Comparison of ENCODE assay signal across 8 cellular contexts in the genomic region with DNA sequence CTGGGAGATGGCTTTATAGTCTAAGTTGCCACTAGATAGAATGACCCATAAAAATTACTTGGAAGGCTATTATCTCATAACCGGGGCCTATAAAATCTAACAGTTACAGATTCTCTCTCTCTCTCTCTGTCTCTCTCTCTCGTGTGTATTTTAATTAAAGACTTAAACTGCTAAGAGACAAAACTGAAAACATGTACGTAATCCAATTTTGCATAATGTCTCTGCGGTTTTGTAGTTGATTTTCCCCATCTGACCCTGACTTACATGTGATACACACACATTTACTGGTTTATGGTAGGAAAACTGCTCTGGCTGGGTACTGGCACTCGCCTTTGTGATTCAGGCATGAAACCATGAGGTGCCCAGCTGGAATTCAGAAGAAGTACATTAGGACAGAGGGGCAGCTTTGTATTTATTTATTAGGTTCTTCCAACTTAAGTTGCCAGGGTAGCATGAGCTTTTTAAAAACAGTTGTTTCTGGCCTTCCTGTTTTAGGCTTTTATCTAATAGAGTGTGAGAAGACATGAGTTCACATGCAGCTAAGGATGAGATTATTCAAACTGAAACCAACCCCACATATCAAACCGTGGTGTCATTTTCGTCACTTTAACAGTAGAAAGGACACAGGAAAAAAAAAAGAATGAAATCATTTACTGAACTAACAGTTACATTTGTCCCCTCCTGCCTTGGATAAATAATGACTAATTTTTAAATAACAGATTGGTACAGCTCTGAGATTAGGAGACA.
DNase-seq lines count a peak whose midpoint lies in the region; ATAC-seq, FAIRE-seq and TF ChIP-seq lines count a peak whose summit lies in the region.

No MANE protein-coding gene starts in this region.

- H3K36me3 ChIP-seq in liver (ENCODE audit: control insufficient read depth in 4 of 4, insufficient read depth in 3 of 4, low read depth in 1 of 4, low read length in 3 of 4) (no peaks in the 10 kb centered on the region), HepG2 (replicated peaks in 1 of 2; ENCODE audit: control insufficient read depth in 1 of 2, insufficient read depth in 2 of 2, low read length in 2 of 2) (no peaks in the 10 kb centered on the region; a peak in 1 of 5 replicates)

- no peaks in the 10 kb centered on the region for H3K36me3 Mint-ChIP-seq in T-helper 17 cell (ENCODE audit: low read depth)

- H3K27me3 Mint-ChIP-seq in T-helper 17 cell = no peaks in the 10 kb centered on the region

- H3K27ac ChIP-seq in liver (ENCODE audit: low read depth in 1 of 2, low read length in 2 of 2) (peak overlapping the region; percentile 1 to 42), HepG2 (ENCODE audit: extremely low read length, insufficient read depth, low read length) (no peak overlapping the region)

- no peaks in the 10 kb centered on the region for H4K20me1 ChIP-seq in HepG2 (ENCODE audit: insufficient read depth, low read length)

- no peak for TF ChIP-seq CTCF in liver (IDR thresholded peaks at IDR 0.05; ENCODE audit: low read depth, low read length, missing input control)
- no peak for TF ChIP-seq CTCF in HepG2 (CRISPR knock-in tag; IDR thresholded peaks at IDR 0.05)

- intact Hi-C loops in HepG2 (cut with micrococcal nuclease; ENCODE audit: unreplicated experiment) = loop anchor here (10.0 kb wide), 1 partner anchor 624 kb away; no protein-coding TSS in a partner anchor

- TF ChIP-seq EP300 in HepG2 (IDR thresholded peaks at IDR 0.05; ENCODE audit: low read depth in 2 of 2, low read length in 2 of 2) (no peak), HepG2 (CRISPR knock-in tag; IDR thresholded peaks at IDR 0.05; ENCODE audit: borderline replicate concordance) (no peak)

- no peak for FAIRE-seq in HepG2 (lab: Jason Lieb, UNC)

- peaks cover 0 to 3% (median 1%) of the 10 kb centered on the region in 4 donors for H3K4me1 ChIP-seq in liver (ENCODE audit: control insufficient read depth in 4 of 4, insufficient read depth in 4 of 4, low read length in 3 of 4)
- H3K4me1 ChIP-seq in HepG2 (ENCODE audit: insufficient read depth, low read length) = no peaks in the 10 kb centered on the region

- peak overlapping the region; percentile 98 for H3K27ac Mint-ChIP-seq in T-helper 17 cell

- no peak overlapping the region for H3K4me2 ChIP-seq in HepG2 (ENCODE audit: low read depth, low read length)

- no peak for TF ChIP-seq RAD21 in liver (IDR thresholded peaks at IDR 0.05)
- TF ChIP-seq RAD21 in HepG2 (CRISPR knock-in tag; IDR thresholded peaks at IDR 0.05) = no peak

- WGBS in liver = 70% methylated on average over 7 of the region's 7 CpGs
- WGBS in HepG2 (ENCODE audit: low lambda C conversion rate) = 94% methylated on average over 7 of the region's 7 CpGs

- no peak overlapping the region for H3K9ac ChIP-seq in liver (ENCODE audit: low read depth in 1 of 2, low read length in 2 of 2)
- no peak overlapping the region for H3K9ac ChIP-seq in HepG2 (ENCODE audit: insufficient read depth, low read depth, low read length)

- CTCF ChIA-PET in HepG2 (lab: Yijun Ruan, JAX; ENCODE audit: low intra/inter-chr PET ratio, low total read pairs) = no interaction called here

- H3K9me3 ChIP-seq in liver (ENCODE audit: control insufficient read depth in 4 of 4, low read length in 3 of 4) (no peaks in the 10 kb centered on the region), HepG2 (ENCODE audit: low read length) (no peaks in the 10 kb centered on the region), T-helper 17 cell (ENCODE audit: control insufficient read depth, low read length, poor library complexity, severe bottlenecking) (no peaks in the 10 kb centered on the region)

- no TSS peak for BruUV-seq in HepG2 (replicated peaks; lab: Mats Ljungman, UMichigan)

- no peak for ATAC-seq in HepG2
- peak; percentile 56 for ATAC-seq in HG03039 (IDR thresholded peaks at IDR 0.05; ENCODE audit: unreplicated experiment)
- peak; percentile 84 for ATAC-seq in T-helper 17 cell

- H3K4me3 ChIP-seq in liver (ENCODE audit: low read depth in 1 of 3, low read length in 3 of 3) (no peak overlapping the region), HepG2 (replicated peaks in 1 of 3; ENCODE audit: insufficient read depth in 1 of 3, low read depth in 2 of 3, low read length in 3 of 3) (no peak overlapping the region)

- no peak for TF ChIP-seq POLR2A in HepG2 (IDR thresholded peaks at IDR 0.05; ENCODE audit: insufficient read depth in 1 of 2, low read depth in 2 of 2, low read length in 2 of 2)

- H3K4me3 Mint-ChIP-seq in T-helper 17 cell = peak overlapping the region; percentile 87

- no peak overlapping the region for H2AFZ ChIP-seq in HepG2 (ENCODE audit: low read length)

- no peak for DNase-seq in HepG2 (ENCODE audit: low spot score)
- peak in 2 of 3 donors; percentile 34 to 38 for DNase-seq in T-helper 17 cell
- peak; percentile 39 for DNase-seq in epidermal melanocyte (ENCODE audit: insufficient read length, low spot score)
- DNase-seq in stimulated activated CD4-positive, alpha-beta T cell treated with anti-CD3 and anti-CD28 coated beads, Interleukin-2, amount 100 ng/mL, for 24 hours = peak; percentile 32 to 63
- DNase-seq in NCI-H748 treated with DMSO at 0.1 percent for 48 hours (lab: John Stamatoyannopoulos, UW) = no peak
- no peak for DNase-seq in SKM-1 (lab: John Stamatoyannopoulos, UW; ENCODE audit: unreplicated experiment)

- POLR2A ChIA-PET in HepG2 (lab: Yijun Ruan, JAX) = no interaction called here

- peaks cover 55% of the 10 kb centered on the region for H3K4me1 Mint-ChIP-seq in T-helper 17 cell

- H3K27me3 ChIP-seq in liver (ENCODE audit: control insufficient read depth in 4 of 4, insufficient read depth in 4 of 4, low read length in 3 of 4) (no peaks in the 10 kb centered on the region), HepG2 (ENCODE audit: control insufficient read depth in 1 of 2, insufficient read depth in 2 of 2, low read length in 2 of 2) (no peaks in the 10 kb centered on the region)

- H3K79me2 ChIP-seq in HepG2 (ENCODE audit: insufficient read depth, low read length) = no peaks in the 10 kb centered on the region

- in situ Hi-C loops in HepG2 (cut with HindIII; ENCODE audit: extremely low pct_ligation_motif_present, low pct_unique_long_range_greater_than_20kb) = no loop called here

TF ChIP-seq in liver, 16 proteins besides CTCF, POLR2A, EP300 and RAD21:
- TF ChIP-seq RXRA (IDR thresholded peaks at IDR 0.05) (no peak), NR2F2 (IDR thresholded peaks at IDR 0.05) (no peak), FOXA2 (IDR thresholded peaks at IDR 0.05) (no peak), GABPA (IDR thresholded peaks at IDR 0.05 in 1 of 2, conservative IDR thresholded peaks at IDR 0.05 in 1 of 2) (no peak), TAF1 (conservative IDR thresholded peaks at IDR 0.05) (no peak)
- TF ChIP-seq, protein P1, sequence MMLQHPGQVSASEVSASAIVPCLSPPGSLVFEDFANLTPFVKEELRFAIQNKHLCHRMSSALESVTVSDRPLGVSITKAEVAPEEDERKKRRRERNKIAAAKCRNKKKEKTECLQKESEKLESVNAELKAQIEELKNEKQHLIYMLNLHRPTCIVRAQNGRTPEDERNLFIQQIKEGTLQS (IDR thresholded peaks at IDR 0.05) = no peak
- TF ChIP-seq, protein P2, sequence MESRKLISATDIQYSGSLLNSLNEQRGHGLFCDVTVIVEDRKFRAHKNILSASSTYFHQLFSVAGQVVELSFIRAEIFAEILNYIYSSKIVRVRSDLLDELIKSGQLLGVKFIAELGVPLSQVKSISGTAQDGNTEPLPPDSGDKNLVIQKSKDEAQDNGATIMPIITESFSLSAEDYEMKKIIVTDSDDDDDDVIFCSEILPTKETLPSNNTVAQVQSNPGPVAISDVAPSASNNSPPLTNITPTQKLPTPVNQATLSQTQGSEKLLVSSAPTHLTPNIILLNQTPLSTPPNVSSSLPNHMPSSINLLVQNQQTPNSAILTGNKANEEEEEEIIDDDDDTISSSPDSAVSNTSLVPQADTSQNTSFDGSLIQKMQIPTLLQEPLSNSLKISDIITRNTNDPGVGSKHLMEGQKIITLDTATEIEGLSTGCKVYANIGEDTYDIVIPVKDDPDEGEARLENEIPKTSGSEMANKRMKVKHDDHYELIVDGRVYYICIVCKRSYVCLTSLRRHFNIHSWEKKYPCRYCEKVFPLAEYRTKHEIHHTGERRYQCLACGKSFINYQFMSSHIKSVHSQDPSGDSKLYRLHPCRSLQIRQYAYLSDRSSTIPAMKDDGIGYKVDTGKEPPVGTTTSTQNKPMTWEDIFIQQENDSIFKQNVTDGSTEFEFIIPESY (IDR thresholded peaks at IDR 0.05) = no peak
- TF ChIP-seq, protein P3, sequence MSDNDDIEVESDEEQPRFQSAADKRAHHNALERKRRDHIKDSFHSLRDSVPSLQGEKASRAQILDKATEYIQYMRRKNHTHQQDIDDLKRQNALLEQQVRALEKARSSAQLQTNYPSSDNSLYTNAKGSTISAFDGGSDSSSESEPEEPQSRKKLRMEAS (IDR thresholded peaks at IDR 0.05) = no peak

TF ChIP-seq in HepG2, 621 proteins besides CTCF, POLR2A, EP300 and RAD21:
- TF ChIP-seq HNRNPL (IDR thresholded peaks at IDR 0.05; ENCODE audit: low read depth, low read length) = no peak

Comparison
In these comparisons a context has a peak if more than half of its experiments do, and no peak if none do; other contexts are left out.
1. DNase-seq: peak in T-helper 17 cell (2 of 3), epidermal melanocyte (single experiment) and stimulated activated CD4-positive, alpha-beta T cell treated with anti-CD3 and anti-CD28 coated beads, Interleukin-2, amount 100 ng/mL, for 24 hours (2 of 2); none in HepG2 (single experiment), NCI-H748 treated with DMSO at 0.1 percent for 48 hours (single experiment) and SKM-1 (single experiment).